8 cellular contexts compared by ENCODE assay signal in the genomic region with DNA sequence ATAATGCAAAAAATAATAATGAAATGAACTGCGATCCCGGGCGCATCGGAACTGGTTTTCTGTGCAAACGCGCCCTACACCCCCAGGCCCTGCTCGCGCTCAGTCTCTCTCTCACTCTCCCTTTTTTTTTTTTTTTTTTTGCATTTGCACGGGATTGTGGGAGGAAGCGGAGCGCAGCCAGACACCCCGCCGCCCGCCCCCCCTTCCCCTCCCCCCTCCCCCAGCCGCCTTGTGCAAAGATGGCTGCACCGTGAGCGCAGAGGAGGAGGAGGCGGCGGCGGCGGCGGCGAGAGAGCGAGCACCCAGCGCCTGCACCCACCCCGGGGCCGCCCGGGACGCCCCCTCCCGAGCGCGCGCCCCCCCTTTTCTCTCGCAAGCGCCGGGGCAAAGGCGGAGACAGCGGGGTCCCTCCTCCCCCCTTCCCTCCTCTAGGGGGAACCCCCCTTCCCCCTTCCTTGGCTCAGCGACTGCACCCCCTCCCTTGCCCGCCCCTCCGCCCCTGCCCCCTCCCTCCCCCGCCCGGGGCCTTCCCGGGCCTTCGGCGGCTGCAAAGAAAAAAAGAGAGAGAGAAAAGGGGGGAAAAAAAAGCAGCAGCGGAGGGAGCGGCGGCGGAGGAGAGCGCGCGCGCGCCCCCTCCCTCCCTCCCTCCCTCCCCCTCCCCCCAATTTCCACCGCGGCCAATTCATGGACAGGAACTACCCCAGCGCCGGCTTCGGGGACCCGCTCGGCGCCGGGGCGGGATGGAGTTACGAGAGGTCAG. TPM values are rescaled to one million over a fixed set of nuclear protein-coding genes. Genes with fewer than 3 reads are reported as not detected.
DNase-seq lines count a peak whose midpoint lies in the region; ATAC-seq and TF ChIP-seq lines count a peak whose summit lies in the region.

Gene PRR12, plus strand, starts transcription at position 212 of the 760 bp plus-strand sequence. Its CDS starts 473 bp downstream, at position 685.

- TF ChIP-seq CTCF in GM10248 (IDR thresholded peaks at IDR 0.05; ENCODE audit: control extremely low read depth, extremely low read depth, low read depth, missing control alignments) = no peak
- TF ChIP-seq CTCF in osteocyte (IDR thresholded peaks at IDR 0.05) = no peak

- no peaks in the 10 kb centered on the region for H3K4me1 ChIP-seq in urinary bladder (ENCODE audit: insufficient read depth)

- H3K27ac ChIP-seq in urinary bladder (ENCODE audit: low read depth) = peak within 1 kb of the TSS; percentile 77

- WGBS in urinary bladder = 1% methylated on average over 59 of the region's 66 CpGs

- intact Hi-C loops in Right ventricle myocardium inferior (cut with DNase I) = loop anchor here (2.0 to 5.0 kb wide), 2 partner anchors 50 to 81 kb away; partner anchors contain the start of gene RRAS

- H3K4me3 ChIP-seq in urinary bladder (ENCODE audit: low read depth, low read length) = peak within 1 kb of the TSS; percentile 94

- CTCF ChIA-PET in GM10248 (lab: Yijun Ruan, JAX) = interaction anchor here (1.0 to 2.4 kb wide), 2 partner anchors 21 to 90 kb away, joined by 3 to 12 read pairs; no protein-coding TSS in a partner anchor

- peaks cover 19% of the 10 kb centered on the region for H3K4me1 Mint-ChIP-seq in osteocyte (ENCODE audit: unreplicated experiment)

- H3K27ac Mint-ChIP-seq in osteocyte (ENCODE audit: unreplicated experiment) = peak within 1 kb of the TSS; percentile 88

- no peaks in the 10 kb centered on the region for H3K27me3 Mint-ChIP-seq in osteocyte (ENCODE audit: unreplicated experiment)

- ATAC-seq in Right ventricle myocardium inferior (peak; percentile 66), HG02884 (IDR thresholded peaks at IDR 0.05; ENCODE audit: unreplicated experiment) (no peak)

- DNase-seq in GM10248 (ENCODE audit: extremely low spot score) = peak; percentile 84
- peak; percentile 61 for DNase-seq in NCI-H1048 (lab: John Stamatoyannopoulos, UW)
- peak; percentile 59 for DNase-seq in T follicular helper cell (ENCODE audit: low read depth)
- peak; percentile 35 for DNase-seq in activated naive CD8-positive, alpha-beta T cell treated with anti-CD3 and anti-CD28 coated beads, Interleukin-2, amount 50 U/mL, for 16 hours (ENCODE audit: low read depth, low spot score)
- DNase-seq in Right ventricle myocardium inferior (ENCODE audit: missing footprints) = peak; percentile 75
- no peak for DNase-seq in osteocyte (ENCODE audit: extremely low spot score, unreplicated experiment)

- peaks cover 2% of the 10 kb centered on the region for H3K36me3 ChIP-seq in urinary bladder (ENCODE audit: insufficient read depth)

- H3K4me3 Mint-ChIP-seq in osteocyte (ENCODE audit: unreplicated experiment) = peak within 1 kb of the TSS; percentile 80

- H3K36me3 Mint-ChIP-seq in osteocyte (ENCODE audit: unreplicated experiment) = peaks cover 4% of the 10 kb centered on the region

- POLR2A ChIA-PET in GM10248 (lab: Yijun Ruan, JAX) = interaction anchor here (0.7 kb wide), 1 partner anchor 30 kb away, joined by 7 read pairs; no protein-coding TSS in a partner anchor

- no peaks in the 10 kb centered on the region for H3K9me3 Mint-ChIP-seq in osteocyte (ENCODE audit: unreplicated experiment)

RNA-seq across cellular contexts. Expression of gene PRR12, which starts in this region (rescaled TPM):
- 14.5 TPM for total RNA-seq in Right ventricle myocardium inferior
- total RNA-seq in osteocyte = 31.6 and 32.9 TPM in 2 replicates
- total RNA-seq in urinary bladder = 4.2 TPM
- 20.3 TPM for polyA plus RNA-seq in urinary bladder
